Comparison of ENCODE assay signal across 34 cellular contexts in the genomic region with DNA sequence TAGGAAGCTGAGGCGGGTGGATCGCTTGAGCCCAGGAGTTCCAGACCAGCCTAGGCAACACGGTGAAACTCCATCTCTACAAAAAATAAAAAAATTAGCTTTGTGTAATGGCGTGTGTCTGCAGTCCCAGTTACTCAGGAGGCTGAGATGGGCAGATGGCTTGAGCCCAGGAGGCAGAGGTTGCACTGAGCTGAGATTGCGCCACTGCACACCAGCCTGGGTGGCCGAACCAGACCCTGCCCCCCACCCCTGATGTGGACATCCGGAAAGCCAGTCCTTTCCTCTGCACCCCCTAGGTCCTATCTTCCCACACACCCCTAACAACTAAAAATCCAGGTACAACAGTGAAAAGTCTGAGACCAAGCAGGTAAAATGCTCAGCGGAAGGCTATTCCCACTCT.
"Had no signal": no experiment of that assay in that cellular context is flagged by ENCODE, and none has a peak within 500 bp of the region (broad histone marks: within the 10 kb centered on the region; RNA-seq: fewer than 3 reads in every experiment).

No MANE protein-coding gene starts in this region.

- H3K4me3 ChIP-seq: MG63 had no signal

- H3K36me3 ChIP-seq: MG63 had no signal

- DNase-seq: Karpas-422, Kasumi-1, MG63, MM.1S, MV-4-11, NCI-H1048, NCI-H1092, NCI-H1092 treated with DMSO at 0.1 percent for 48 hours, NCI-H1105, NCI-H1105 treated with DMSO at 0.1 percent for 48 hours, NCI-H1417, NCI-H1417 treated with DMSO at 0.1 percent for 48 hours, NCI-H1436, NCI-H1436 treated with DMSO at 0.1 percent for 48 hours, NCI-H146, NCI-H1694, NCI-H1694 treated with DMSO at 0.1 percent for 48 hours, NCI-H187, NCI-H187 treated with DMSO at 0.1 percent for 48 hours, NCI-H1930, NCI-H2029, NCI-H2029 treated with DMSO at 0.1 percent for 48 hours, NCI-H2081, NCI-H2081 treated with DMSO at 0.1 percent for 48 hours, NCI-H2107, NCI-H2171, NCI-H2171 treated with DMSO at 0.1 percent for 48 hours, NCI-H2227 treated with DMSO at 0.1 percent for 48 hours, NCI-H226, NCI-H345, NCI-H446, NCI-H446 treated with DMSO at 0.1 percent for 48 hours, NCI-H510A, NCI-H510A treated with DMSO at 0.1 percent for 48 hours had no signal

- H3K9me3 ChIP-seq: MG63 had no signal
